In genomic region chr9:84271887-84272556, GRCh38 we compare ENCODE assay signal across 8 cellular contexts.
DNase-seq lines count a peak whose midpoint lies in the region; ATAC-seq and TF ChIP-seq lines count a peak whose summit lies in the region.

No MANE protein-coding gene starts in this region.

- peak overlapping the region; percentile 3; the same call in 1 of the 2 replicates for H2AFZ ChIP-seq in GM23338

- CTCF ChIA-PET in activated CD4-positive, alpha-beta memory T cell treated with anti-CD3 and anti-CD28 coated beads, Interleukin-2, amount 10 ng/mL, durations not matched to agents 7 days and 5 days (lab: Charles Lee): no interaction called here

- no peaks in the 10 kb centered on the region for H3K79me2 ChIP-seq in GM23338 (replicated peaks; ENCODE audit: insufficient read depth)

- peaks cover 8% of the 10 kb centered on the region; the same call in 1 of the 2 replicates for H3K27me3 ChIP-seq in GM23338 (ENCODE audit: insufficient read depth)

- H3K36me3 ChIP-seq in GM23338 (ENCODE audit: insufficient read depth): no peaks in the 10 kb centered on the region

- H3K27ac Mint-ChIP-seq in GM23338: no peak overlapping the region
- no peak overlapping the region for H3K27ac Mint-ChIP-seq in activated CD4-positive, alpha-beta memory T cell treated with anti-CD3 and anti-CD28 coated beads, Interleukin-2, amount 10 ng/mL, durations not matched to agents 7 days and 5 days

- H3K27ac ChIP-seq in GM23338 (ENCODE audit: low read depth): no peak overlapping the region

- intact Hi-C loops in sciatic nerve (cut with DNase I): no loop called here

- H3K9me3 Mint-ChIP-seq in GM23338: no peaks in the 10 kb centered on the region
- H3K9me3 Mint-ChIP-seq in activated CD4-positive, alpha-beta memory T cell treated with anti-CD3 and anti-CD28 coated beads, Interleukin-2, amount 10 ng/mL, durations not matched to agents 7 days and 5 days: no peaks in the 10 kb centered on the region

- DNase-seq in GM23338 (ENCODE audit: low spot score): peak; percentile 11
- DNase-seq in activated CD4-positive, alpha-beta memory T cell treated with anti-CD3 and anti-CD28 coated beads, Interleukin-2, amount 10 ng/mL, durations not matched to agents 7 days and 5 days: no peak
- peak; percentile 30 for DNase-seq in globus pallidus (ENCODE audit: low spot score)
- no peak for DNase-seq in sciatic nerve (ENCODE audit: low spot score)
- no peak for DNase-seq in stimulated activated CD4-positive, alpha-beta T cell treated with anti-CD3 and anti-CD28 coated beads, Interleukin-4, amount 100 ng/mL, for 4 hours
- DNase-seq in GM03348 (ENCODE audit: low spot score): no peak
- DNase-seq in DMS79 (lab: John Stamatoyannopoulos, UW): no peak

- H3K4me1 ChIP-seq in GM23338 (ENCODE audit: insufficient read depth): peaks cover 8% of the 10 kb centered on the region

- no peaks in the 10 kb centered on the region for H3K9me2 ChIP-seq in GM23338 (ENCODE audit: insufficient read depth)

- peak; percentile 29 for ATAC-seq in GM23338
- ATAC-seq in sciatic nerve: peak; percentile 54
- no peak for ATAC-seq in HG02884 (IDR thresholded peaks at IDR 0.05; ENCODE audit: unreplicated experiment)

- TF ChIP-seq CTCF in GM23338 (conservative IDR thresholded peaks at IDR 0.05; ENCODE audit: low read depth in 2 of 2): no peak

- peaks cover 17% of the 10 kb centered on the region; the same call in 2 of the 3 replicates for H3K4me1 Mint-ChIP-seq in GM23338
- peaks cover 8% of the 10 kb centered on the region for H3K4me1 Mint-ChIP-seq in activated CD4-positive, alpha-beta memory T cell treated with anti-CD3 and anti-CD28 coated beads, Interleukin-2, amount 10 ng/mL, durations not matched to agents 7 days and 5 days

- H3K27me3 Mint-ChIP-seq in GM23338 (ENCODE audit: insufficient read depth, low read depth, poor library complexity): peaks cover 2% of the 10 kb centered on the region
- H3K27me3 Mint-ChIP-seq in activated CD4-positive, alpha-beta memory T cell treated with anti-CD3 and anti-CD28 coated beads, Interleukin-2, amount 10 ng/mL, durations not matched to agents 7 days and 5 days: peaks cover 15% of the 10 kb centered on the region

- H3K36me3 Mint-ChIP-seq in GM23338 (ENCODE audit: low read depth): no peaks in the 10 kb centered on the region
- no peaks in the 10 kb centered on the region for H3K36me3 Mint-ChIP-seq in activated CD4-positive, alpha-beta memory T cell treated with anti-CD3 and anti-CD28 coated beads, Interleukin-2, amount 10 ng/mL, durations not matched to agents 7 days and 5 days (ENCODE audit: low read depth)

- peak overlapping the region; percentile 49 for H3K4me3 ChIP-seq in GM23338

- POLR2A ChIA-PET in activated CD4-positive, alpha-beta memory T cell treated with anti-CD3 and anti-CD28 coated beads, Interleukin-2, amount 10 ng/mL, durations not matched to agents 7 days and 5 days (lab: Charles Lee): no interaction called here

- H3K4me2 ChIP-seq in GM23338: peak overlapping the region; percentile 75

- peak overlapping the region; percentile 71 for H3K4me3 Mint-ChIP-seq in GM23338
- H3K4me3 Mint-ChIP-seq in activated CD4-positive, alpha-beta memory T cell treated with anti-CD3 and anti-CD28 coated beads, Interleukin-2, amount 10 ng/mL, durations not matched to agents 7 days and 5 days: peak overlapping the region; percentile 37

- no peaks in the 10 kb centered on the region for H3F3A ChIP-seq in GM23338 (replicated peaks; ENCODE audit: low read depth)

- no peaks in the 10 kb centered on the region for H4K20me1 ChIP-seq in GM23338 (replicated peaks; ENCODE audit: insufficient read depth)

TF ChIP-seq in GM23338, 12 proteins besides CTCF, POLR2A, EP300 and RAD21 (continues in another document):
- no peak for TF ChIP-seq ETS1 (IDR thresholded peaks at IDR 0.05)
- no peak for TF ChIP-seq NANOG (IDR thresholded peaks at IDR 0.05; ENCODE audit: borderline replicate concordance)
- no peak for TF ChIP-seq EZH2 (IDR thresholded peaks at IDR 0.05; ENCODE audit: low read depth, unreplicated experiment)
- no peak for TF ChIP-seq ZNF462 (CRISPR knock-in tag; IDR thresholded peaks at IDR 0.05)
- TF ChIP-seq EZH2phosphoT487 (IDR thresholded peaks at IDR 0.05; ENCODE audit: unreplicated experiment): no peak
- TF ChIP-seq CREB1 (CRISPR knock-in tag; IDR thresholded peaks at IDR 0.05; ENCODE audit: low read depth): no peak
- no peak for TF ChIP-seq STAT1 (IDR thresholded peaks at IDR 0.05; ENCODE audit: unreplicated experiment)
- TF ChIP-seq ZNF114 (CRISPR knock-in tag; IDR thresholded peaks at IDR 0.05): no peak
- no peak for TF ChIP-seq JUNB (IDR thresholded peaks at IDR 0.05; ENCODE audit: unreplicated experiment)

Comparison
In these comparisons a context has a peak if more than half of its experiments do, and no peak if none do; other contexts are left out.
1. DNase-seq: peak in GM23338 (single experiment) and globus pallidus (single experiment); none in activated CD4-positive, alpha-beta memory T cell treated with anti-CD3 and anti-CD28 coated beads, Interleukin-2, amount 10 ng/mL, durations not matched to agents 7 days and 5 days (single experiment), sciatic nerve (single experiment), stimulated activated CD4-positive, alpha-beta T cell treated with anti-CD3 and anti-CD28 coated beads, Interleukin-4, amount 100 ng/mL, for 4 hours (0 of 2), GM03348 (single experiment) and DMS79 (single experiment).